In the genomic region with DNA sequence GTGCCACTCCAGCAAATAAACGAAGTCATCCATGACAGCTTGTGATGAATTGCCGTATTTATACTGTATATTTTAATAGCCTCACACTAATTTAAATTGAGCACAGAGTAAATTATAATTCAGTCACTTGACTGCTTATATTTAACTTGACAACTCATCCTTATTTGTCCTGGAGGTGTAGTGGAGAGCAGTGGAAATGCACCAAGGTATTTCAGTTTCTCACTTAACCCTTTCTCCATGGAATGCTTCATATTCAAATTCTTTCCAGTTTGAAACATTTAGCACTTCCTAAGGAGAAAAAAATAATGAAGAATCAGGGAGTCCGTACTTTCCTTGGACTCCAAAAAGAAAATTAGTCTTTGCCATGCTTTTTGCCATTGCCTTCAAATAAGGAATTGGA, we compare ENCODE assay signal across 30 cellular contexts.
DNase-seq lines count a peak whose midpoint lies in the region; FAIRE-seq and TF ChIP-seq lines count a peak whose summit lies in the region.
"Had no signal": no experiment of that assay in that cellular context is flagged by ENCODE, and none has a peak within 500 bp of the region (broad histone marks: within the 10 kb centered on the region; RNA-seq: fewer than 3 reads in every experiment).

No MANE protein-coding gene starts in this region.

- H3K36me3 ChIP-seq in small intestine (ENCODE audit: control insufficient read depth in 2 of 2, insufficient read depth in 2 of 2, low read length in 2 of 2): peaks cover 0 to 8% of the 10 kb centered on the region in 2 donors
- H3K36me3 ChIP-seq: brain microvascular endothelial cell, esophagus squamous epithelium, WERI-Rb-1 had no signal

- WGBS in small intestine, 3 donors: 72 to 80% (median 80%) methylated on average over 3 of the region's 3 CpGs

- peak; percentile 3 for DNase-seq in DMS53 (lab: John Stamatoyannopoulos, UW)
- no peak for DNase-seq in DMS53 treated with DMSO at 0.1 percent for 48 hours (lab: John Stamatoyannopoulos, UW; ENCODE audit: unreplicated experiment)
- DNase-seq in HFFc6: no peak
- DNase-seq in NCI-H748 treated with DMSO at 0.1 percent for 48 hours (lab: John Stamatoyannopoulos, UW): peak; percentile 3
- DNase-seq in neural crest cell (ENCODE audit: low read depth, low spot score): no peak
- DNase-seq in iPS-NIHi7 (ENCODE audit: extremely low spot score): no peak
- no peak for DNase-seq in hippocampal formation (lab: John Stamatoyannopoulos, UW)
- no peak for DNase-seq in small intestine
- DNase-seq: activated CD4-positive, alpha-beta T cell treated with anti-CD3 and anti-CD28 coated beads for 4 hours; amygdala; brain microvascular endothelial cell; C1 segment of cervical spinal cord; Caco-2; dorsolateral prefrontal cortex; esophagus squamous epithelium; foreskin keratinocyte; heart left ventricle; lower lobe of right lung; MV-4-11; naive thymus-derived CD4-positive, alpha-beta T cell; NCI-H187 treated with DMSO at 0.1 percent for 48 hours; OCI-M1; stimulated activated naive B cell treated with anti-CD40 and anti-IgM and Interleukin-4, amounts not matched to agents 10 μg/mL and 1 μg/mL and 100 μg/mL, for 72 hours; substantia nigra; T1000; WERI-Rb-1 had no signal

- H3K9me3 Mint-ChIP-seq in HFFc6 (no peaks in the 10 kb centered on the region), neural crest cell (no peaks in the 10 kb centered on the region)
- H3K9me3 Mint-ChIP-seq: activated naive CD4-positive, alpha-beta T cell treated with anti-CD3 and anti-CD28 coated beads, Interleukin-2, amount 50 U/mL, for 72 hours; activated T-helper 2 cell treated with anti-CD3 and anti-CD28 coated beads, Interferon-gamma antibody, Interleukin-2, Interleukin-4, amounts not matched to agents 10 μg/mL and 5 μg/mL and 100 μg/mL, durations not matched to agents 14 hours and 24 hours and 36 hours had no signal

- H3K27ac Mint-ChIP-seq in HFFc6 (no peak overlapping the region), neural crest cell (ENCODE audit: unreplicated experiment) (no peak overlapping the region)
- H3K27ac Mint-ChIP-seq: activated T-helper 2 cell treated with anti-CD3 and anti-CD28 coated beads, Interferon-gamma antibody, Interleukin-2, Interleukin-4, amounts not matched to agents 10 μg/mL and 5 μg/mL and 100 μg/mL, durations not matched to agents 14 hours and 24 hours and 36 hours; naive thymus-derived CD4-positive, alpha-beta T cell; stimulated activated naive B cell treated with anti-CD40 and anti-IgM and Interleukin-4, amounts not matched to agents 10 μg/mL and 1 μg/mL and 100 μg/mL, for 72 hours had no signal

- H3K4me1 ChIP-seq in small intestine (ENCODE audit: control insufficient read depth in 2 of 2, insufficient read depth in 1 of 2, low read depth in 1 of 2, low read length in 1 of 2): no peaks in the 10 kb centered on the region
- H3K4me1 ChIP-seq: Caco-2, esophagus squamous epithelium, lower lobe of right lung had no signal

- FAIRE-seq in small intestine (lab: Jason Lieb, UNC): no peak
- FAIRE-seq: H1 had no signal

- no peaks in the 10 kb centered on the region for H3K4me1 Mint-ChIP-seq in HFFc6 (ENCODE audit: low read depth)
- peaks cover 13% of the 10 kb centered on the region for H3K4me1 Mint-ChIP-seq in neural crest cell

- no peak overlapping the region for H3K4me3 ChIP-seq in small intestine (ENCODE audit: low read depth in 1 of 2, low read length in 2 of 2)
- H3K4me3 ChIP-seq: dorsolateral prefrontal cortex, esophagus squamous epithelium, heart left ventricle, lower lobe of right lung had no signal

- H3K4me3 Mint-ChIP-seq in HFFc6 (no peak overlapping the region), neural crest cell (no peak overlapping the region)
- H3K4me3 Mint-ChIP-seq: naive thymus-derived CD4-positive, alpha-beta T cell; stimulated activated naive B cell treated with anti-CD40 and anti-IgM and Interleukin-4, amounts not matched to agents 10 μg/mL and 1 μg/mL and 100 μg/mL, for 72 hours had no signal

- H3K27me3 ChIP-seq in small intestine (ENCODE audit: control insufficient read depth in 2 of 2, insufficient read depth in 2 of 2, low read length in 2 of 2): no peaks in the 10 kb centered on the region
- H3K27me3 ChIP-seq: brain microvascular endothelial cell, dorsolateral prefrontal cortex, esophagus squamous epithelium, foreskin keratinocyte, heart left ventricle had no signal

- H3K27me3 Mint-ChIP-seq in HFFc6 (ENCODE audit: insufficient read depth) (no peaks in the 10 kb centered on the region; the same call in 1 of the 2 replicates), neural crest cell (ENCODE audit: low read depth) (no peaks in the 10 kb centered on the region)
- H3K27me3 Mint-ChIP-seq: naive thymus-derived CD4-positive, alpha-beta T cell; stimulated activated naive B cell treated with anti-CD40 and anti-IgM and Interleukin-4, amounts not matched to agents 10 μg/mL and 1 μg/mL and 100 μg/mL, for 72 hours had no signal

- no peaks in the 10 kb centered on the region for H3K9me3 ChIP-seq in small intestine (ENCODE audit: control insufficient read depth, low read depth)
- H3K9me3 ChIP-seq: Caco-2, esophagus squamous epithelium, heart left ventricle, lower lobe of right lung had no signal

- H3K27ac ChIP-seq in small intestine (ENCODE audit: low read depth in 1 of 2, low read length in 1 of 2): no peak overlapping the region
- H3K27ac ChIP-seq: 22Rv1, brain microvascular endothelial cell, esophagus squamous epithelium, foreskin keratinocyte, heart left ventricle, lower lobe of right lung, WERI-Rb-1 had no signal

- TF ChIP-seq CTCF in HFFc6 (IDR thresholded peaks at IDR 0.05): peak; percentile 15; the same call in 1 of the 2 replicates
- TF ChIP-seq CTCF in neural crest cell (conservative IDR thresholded peaks at IDR 0.05): peak; percentile 39

- H3K36me3 Mint-ChIP-seq in HFFc6 (ENCODE audit: low read depth): peaks cover 5% of the 10 kb centered on the region; the same call in 1 of the 2 replicates
- peaks cover 11% of the 10 kb centered on the region for H3K36me3 Mint-ChIP-seq in neural crest cell (ENCODE audit: low read depth)

Comparison
In these comparisons a context has a peak if more than half of its experiments do, and no peak if none do; other contexts are left out.
1. DNase-seq: peak in DMS53 (single experiment) and NCI-H748 treated with DMSO at 0.1 percent for 48 hours (single experiment); none in DMS53 treated with DMSO at 0.1 percent for 48 hours (single experiment), HFFc6 (single experiment), neural crest cell (single experiment), iPS-NIHi7 (single experiment), hippocampal formation (0 of 2) and small intestine (single experiment).